1 cellular context compared by ENCODE assay signal in the genomic region with DNA sequence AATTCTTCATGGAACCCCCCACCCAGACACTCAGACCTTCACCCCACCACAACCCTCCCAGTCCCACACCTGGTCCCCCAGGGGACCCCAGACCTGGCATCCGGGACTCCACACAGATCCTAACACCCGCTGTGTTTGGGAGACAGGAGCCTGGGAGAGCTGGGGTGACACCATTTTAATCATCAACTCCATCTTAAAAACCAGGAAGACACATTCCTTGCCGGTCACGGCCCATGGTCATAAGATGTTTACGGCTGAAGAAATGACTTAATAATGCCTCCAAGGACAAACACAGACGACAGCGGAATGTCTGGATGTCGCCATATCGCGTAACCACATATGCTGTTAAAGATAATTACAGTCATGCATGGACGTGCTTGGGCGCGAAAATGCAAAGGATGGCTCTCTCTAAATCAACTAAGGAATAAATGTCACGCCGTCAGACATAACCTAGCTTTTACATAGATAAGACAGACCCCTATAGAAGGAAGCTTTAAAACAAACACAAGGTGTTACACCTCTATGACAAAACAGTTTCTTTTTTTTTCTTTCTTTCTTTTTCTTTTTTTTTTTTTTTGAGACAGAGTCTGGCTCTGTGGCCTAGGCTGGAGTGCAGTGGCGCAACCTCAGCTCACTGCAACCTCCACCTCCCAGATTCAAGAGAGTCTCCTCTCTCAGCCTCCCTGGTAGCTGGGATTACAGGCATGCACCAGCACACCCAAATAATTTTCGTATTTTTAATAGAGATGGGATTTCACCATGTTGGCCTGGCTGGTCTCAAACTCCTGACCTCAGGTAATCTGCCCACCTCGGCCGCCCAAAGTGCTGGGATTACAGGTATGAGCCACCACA.
TF ChIP-seq lines count a peak whose summit lies in the region.

No MANE protein-coding gene starts in this region.

TF ChIP-seq in K562, 482 proteins besides CTCF, POLR2A, EP300 and RAD21 (continued from another document and continues in another):
- TF ChIP-seq, protein P1, sequence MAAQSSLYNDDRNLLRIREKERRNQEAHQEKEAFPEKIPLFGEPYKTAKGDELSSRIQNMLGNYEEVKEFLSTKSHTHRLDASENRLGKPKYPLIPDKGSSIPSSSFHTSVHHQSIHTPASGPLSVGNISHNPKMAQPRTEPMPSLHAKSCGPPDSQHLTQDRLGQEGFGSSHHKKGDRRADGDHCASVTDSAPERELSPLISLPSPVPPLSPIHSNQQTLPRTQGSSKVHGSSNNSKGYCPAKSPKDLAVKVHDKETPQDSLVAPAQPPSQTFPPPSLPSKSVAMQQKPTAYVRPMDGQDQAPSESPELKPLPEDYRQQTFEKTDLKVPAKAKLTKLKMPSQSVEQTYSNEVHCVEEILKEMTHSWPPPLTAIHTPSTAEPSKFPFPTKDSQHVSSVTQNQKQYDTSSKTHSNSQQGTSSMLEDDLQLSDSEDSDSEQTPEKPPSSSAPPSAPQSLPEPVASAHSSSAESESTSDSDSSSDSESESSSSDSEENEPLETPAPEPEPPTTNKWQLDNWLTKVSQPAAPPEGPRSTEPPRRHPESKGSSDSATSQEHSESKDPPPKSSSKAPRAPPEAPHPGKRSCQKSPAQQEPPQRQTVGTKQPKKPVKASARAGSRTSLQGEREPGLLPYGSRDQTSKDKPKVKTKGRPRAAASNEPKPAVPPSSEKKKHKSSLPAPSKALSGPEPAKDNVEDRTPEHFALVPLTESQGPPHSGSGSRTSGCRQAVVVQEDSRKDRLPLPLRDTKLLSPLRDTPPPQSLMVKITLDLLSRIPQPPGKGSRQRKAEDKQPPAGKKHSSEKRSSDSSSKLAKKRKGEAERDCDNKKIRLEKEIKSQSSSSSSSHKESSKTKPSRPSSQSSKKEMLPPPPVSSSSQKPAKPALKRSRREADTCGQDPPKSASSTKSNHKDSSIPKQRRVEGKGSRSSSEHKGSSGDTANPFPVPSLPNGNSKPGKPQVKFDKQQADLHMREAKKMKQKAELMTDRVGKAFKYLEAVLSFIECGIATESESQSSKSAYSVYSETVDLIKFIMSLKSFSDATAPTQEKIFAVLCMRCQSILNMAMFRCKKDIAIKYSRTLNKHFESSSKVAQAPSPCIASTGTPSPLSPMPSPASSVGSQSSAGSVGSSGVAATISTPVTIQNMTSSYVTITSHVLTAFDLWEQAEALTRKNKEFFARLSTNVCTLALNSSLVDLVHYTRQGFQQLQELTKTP (IDR thresholded peaks at IDR 0.05; ENCODE audit: low read depth in 1 of 2, partially characterized antibody in 2 of 2), result no peak
- TF ChIP-seq SMARCA5 (IDR thresholded peaks at IDR 0.05) (no peak), KAT8 (IDR thresholded peaks at IDR 0.05; ENCODE audit: low read depth) (no peak), TBP (optimal IDR thresholded peaks at IDR 0.05; ENCODE audit: low read depth, low read length) (no peak), SMC3 (conservative IDR thresholded peaks at IDR 0.05; ENCODE audit: insufficient read depth, low read depth, low read length) (no peak), ZNF41 (CRISPR knock-in tag; conservative IDR thresholded peaks at IDR 0.05) (peak; percentile 92), ZNF253 (CRISPR knock-in tag; conservative IDR thresholded peaks at IDR 0.05) (no peak), HMG20A (CRISPR knock-in tag; conservative IDR thresholded peaks at IDR 0.05) (no peak; the same call in 1 of the 2 replicates), MXI1 (IDR thresholded peaks at IDR 0.05; ENCODE audit: low read depth, low read length) (no peak), XRCC4 (IDR thresholded peaks at IDR 0.05; ENCODE audit: extremely low read depth, insufficient read depth, insufficient read length) (no peak), ZNF134 (CRISPR knock-in tag; conservative IDR thresholded peaks at IDR 0.05) (peak; percentile 79), ZNF217 (CRISPR knock-in tag; IDR thresholded peaks at IDR 0.05) (no peak), CBX2 (IDR thresholded peaks at IDR 0.05; ENCODE audit: insufficient read depth, low read length, poor library complexity, severe bottlenecking) (no peak), ZNF232 (CRISPR knock-in tag; IDR thresholded peaks at IDR 0.05) (no peak), STAT5A (IDR thresholded peaks at IDR 0.05; ENCODE audit: borderline replicate concordance, low read length) (no peak), KAT7 (CRISPR knock-in tag; IDR thresholded peaks at IDR 0.05; ENCODE audit: borderline replicate concordance) (no peak), HDAC2 (IDR thresholded peaks at IDR 0.05) (no peak), KHSRP (IDR thresholded peaks at IDR 0.05) (no peak), CHD4 (IDR thresholded peaks at IDR 0.05; ENCODE audit: insufficient read depth, insufficient replicate concordance, low read depth, low read length, poor library complexity, severe bottlenecking) (no peak), ZNF347 (CRISPR knock-in tag; IDR thresholded peaks at IDR 0.05; ENCODE audit: low read depth) (no peak), ZNF695 (CRISPR knock-in tag; IDR thresholded peaks at IDR 0.05) (no peak), ELF2 (CRISPR knock-in tag; IDR thresholded peaks at IDR 0.05) (peak; percentile 74; the same call in 1 of the 2 replicates)
- TF ChIP-seq, protein P2, sequence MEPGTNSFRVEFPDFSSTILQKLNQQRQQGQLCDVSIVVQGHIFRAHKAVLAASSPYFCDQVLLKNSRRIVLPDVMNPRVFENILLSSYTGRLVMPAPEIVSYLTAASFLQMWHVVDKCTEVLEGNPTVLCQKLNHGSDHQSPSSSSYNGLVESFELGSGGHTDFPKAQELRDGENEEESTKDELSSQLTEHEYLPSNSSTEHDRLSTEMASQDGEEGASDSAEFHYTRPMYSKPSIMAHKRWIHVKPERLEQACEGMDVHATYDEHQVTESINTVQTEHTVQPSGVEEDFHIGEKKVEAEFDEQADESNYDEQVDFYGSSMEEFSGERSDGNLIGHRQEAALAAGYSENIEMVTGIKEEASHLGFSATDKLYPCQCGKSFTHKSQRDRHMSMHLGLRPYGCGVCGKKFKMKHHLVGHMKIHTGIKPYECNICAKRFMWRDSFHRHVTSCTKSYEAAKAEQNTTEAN (CRISPR knock-in tag; IDR thresholded peaks at IDR 0.05), result no peak
- TF ChIP-seq, protein P3, sequence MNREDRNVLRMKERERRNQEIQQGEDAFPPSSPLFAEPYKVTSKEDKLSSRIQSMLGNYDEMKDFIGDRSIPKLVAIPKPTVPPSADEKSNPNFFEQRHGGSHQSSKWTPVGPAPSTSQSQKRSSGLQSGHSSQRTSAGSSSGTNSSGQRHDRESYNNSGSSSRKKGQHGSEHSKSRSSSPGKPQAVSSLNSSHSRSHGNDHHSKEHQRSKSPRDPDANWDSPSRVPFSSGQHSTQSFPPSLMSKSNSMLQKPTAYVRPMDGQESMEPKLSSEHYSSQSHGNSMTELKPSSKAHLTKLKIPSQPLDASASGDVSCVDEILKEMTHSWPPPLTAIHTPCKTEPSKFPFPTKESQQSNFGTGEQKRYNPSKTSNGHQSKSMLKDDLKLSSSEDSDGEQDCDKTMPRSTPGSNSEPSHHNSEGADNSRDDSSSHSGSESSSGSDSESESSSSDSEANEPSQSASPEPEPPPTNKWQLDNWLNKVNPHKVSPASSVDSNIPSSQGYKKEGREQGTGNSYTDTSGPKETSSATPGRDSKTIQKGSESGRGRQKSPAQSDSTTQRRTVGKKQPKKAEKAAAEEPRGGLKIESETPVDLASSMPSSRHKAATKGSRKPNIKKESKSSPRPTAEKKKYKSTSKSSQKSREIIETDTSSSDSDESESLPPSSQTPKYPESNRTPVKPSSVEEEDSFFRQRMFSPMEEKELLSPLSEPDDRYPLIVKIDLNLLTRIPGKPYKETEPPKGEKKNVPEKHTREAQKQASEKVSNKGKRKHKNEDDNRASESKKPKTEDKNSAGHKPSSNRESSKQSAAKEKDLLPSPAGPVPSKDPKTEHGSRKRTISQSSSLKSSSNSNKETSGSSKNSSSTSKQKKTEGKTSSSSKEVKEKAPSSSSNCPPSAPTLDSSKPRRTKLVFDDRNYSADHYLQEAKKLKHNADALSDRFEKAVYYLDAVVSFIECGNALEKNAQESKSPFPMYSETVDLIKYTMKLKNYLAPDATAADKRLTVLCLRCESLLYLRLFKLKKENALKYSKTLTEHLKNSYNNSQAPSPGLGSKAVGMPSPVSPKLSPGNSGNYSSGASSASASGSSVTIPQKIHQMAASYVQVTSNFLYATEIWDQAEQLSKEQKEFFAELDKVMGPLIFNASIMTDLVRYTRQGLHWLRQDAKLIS (CRISPR knock-in tag; IDR thresholded peaks at IDR 0.05), result no peak
- TF ChIP-seq, protein P4, sequence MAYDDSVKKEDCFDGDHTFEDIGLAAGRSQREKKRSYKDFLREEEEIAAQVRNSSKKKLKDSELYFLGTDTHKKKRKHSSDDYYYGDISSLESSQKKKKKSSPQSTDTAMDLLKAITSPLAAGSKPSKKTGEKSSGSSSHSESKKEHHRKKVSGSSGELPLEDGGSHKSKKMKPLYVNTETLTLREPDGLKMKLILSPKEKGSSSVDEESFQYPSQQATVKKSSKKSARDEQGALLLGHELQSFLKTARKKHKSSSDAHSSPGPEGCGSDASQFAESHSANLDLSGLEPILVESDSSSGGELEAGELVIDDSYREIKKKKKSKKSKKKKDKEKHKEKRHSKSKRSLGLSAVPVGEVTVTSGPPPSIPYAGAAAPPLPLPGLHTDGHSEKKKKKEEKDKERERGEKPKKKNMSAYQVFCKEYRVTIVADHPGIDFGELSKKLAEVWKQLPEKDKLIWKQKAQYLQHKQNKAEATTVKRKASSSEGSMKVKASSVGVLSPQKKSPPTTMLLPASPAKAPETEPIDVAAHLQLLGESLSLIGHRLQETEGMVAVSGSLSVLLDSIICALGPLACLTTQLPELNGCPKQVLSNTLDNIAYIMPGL (CRISPR knock-in tag; IDR thresholded peaks at IDR 0.05), result no peak
- TF ChIP-seq, protein P5, sequence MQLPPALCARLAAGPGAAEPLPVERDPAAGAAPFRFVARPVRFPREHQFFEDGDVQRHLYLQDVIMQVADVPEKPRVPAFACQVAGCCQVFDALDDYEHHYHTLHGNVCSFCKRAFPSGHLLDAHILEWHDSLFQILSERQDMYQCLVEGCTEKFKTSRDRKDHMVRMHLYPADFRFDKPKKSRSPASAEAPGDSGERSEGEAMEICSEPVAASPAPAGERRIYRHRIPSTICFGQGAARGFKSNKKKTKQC (CRISPR knock-in tag; IDR thresholded peaks at IDR 0.05), result no peak
- TF ChIP-seq, protein P6, sequence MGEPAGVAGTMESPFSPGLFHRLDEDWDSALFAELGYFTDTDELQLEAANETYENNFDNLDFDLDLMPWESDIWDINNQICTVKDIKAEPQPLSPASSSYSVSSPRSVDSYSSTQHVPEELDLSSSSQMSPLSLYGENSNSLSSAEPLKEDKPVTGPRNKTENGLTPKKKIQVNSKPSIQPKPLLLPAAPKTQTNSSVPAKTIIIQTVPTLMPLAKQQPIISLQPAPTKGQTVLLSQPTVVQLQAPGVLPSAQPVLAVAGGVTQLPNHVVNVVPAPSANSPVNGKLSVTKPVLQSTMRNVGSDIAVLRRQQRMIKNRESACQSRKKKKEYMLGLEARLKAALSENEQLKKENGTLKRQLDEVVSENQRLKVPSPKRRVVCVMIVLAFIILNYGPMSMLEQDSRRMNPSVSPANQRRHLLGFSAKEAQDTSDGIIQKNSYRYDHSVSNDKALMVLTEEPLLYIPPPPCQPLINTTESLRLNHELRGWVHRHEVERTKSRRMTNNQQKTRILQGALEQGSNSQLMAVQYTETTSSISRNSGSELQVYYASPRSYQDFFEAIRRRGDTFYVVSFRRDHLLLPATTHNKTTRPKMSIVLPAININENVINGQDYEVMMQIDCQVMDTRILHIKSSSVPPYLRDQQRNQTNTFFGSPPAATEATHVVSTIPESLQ (CRISPR knock-in tag; IDR thresholded peaks at IDR 0.05), result no peak
- TF ChIP-seq, protein P7, sequence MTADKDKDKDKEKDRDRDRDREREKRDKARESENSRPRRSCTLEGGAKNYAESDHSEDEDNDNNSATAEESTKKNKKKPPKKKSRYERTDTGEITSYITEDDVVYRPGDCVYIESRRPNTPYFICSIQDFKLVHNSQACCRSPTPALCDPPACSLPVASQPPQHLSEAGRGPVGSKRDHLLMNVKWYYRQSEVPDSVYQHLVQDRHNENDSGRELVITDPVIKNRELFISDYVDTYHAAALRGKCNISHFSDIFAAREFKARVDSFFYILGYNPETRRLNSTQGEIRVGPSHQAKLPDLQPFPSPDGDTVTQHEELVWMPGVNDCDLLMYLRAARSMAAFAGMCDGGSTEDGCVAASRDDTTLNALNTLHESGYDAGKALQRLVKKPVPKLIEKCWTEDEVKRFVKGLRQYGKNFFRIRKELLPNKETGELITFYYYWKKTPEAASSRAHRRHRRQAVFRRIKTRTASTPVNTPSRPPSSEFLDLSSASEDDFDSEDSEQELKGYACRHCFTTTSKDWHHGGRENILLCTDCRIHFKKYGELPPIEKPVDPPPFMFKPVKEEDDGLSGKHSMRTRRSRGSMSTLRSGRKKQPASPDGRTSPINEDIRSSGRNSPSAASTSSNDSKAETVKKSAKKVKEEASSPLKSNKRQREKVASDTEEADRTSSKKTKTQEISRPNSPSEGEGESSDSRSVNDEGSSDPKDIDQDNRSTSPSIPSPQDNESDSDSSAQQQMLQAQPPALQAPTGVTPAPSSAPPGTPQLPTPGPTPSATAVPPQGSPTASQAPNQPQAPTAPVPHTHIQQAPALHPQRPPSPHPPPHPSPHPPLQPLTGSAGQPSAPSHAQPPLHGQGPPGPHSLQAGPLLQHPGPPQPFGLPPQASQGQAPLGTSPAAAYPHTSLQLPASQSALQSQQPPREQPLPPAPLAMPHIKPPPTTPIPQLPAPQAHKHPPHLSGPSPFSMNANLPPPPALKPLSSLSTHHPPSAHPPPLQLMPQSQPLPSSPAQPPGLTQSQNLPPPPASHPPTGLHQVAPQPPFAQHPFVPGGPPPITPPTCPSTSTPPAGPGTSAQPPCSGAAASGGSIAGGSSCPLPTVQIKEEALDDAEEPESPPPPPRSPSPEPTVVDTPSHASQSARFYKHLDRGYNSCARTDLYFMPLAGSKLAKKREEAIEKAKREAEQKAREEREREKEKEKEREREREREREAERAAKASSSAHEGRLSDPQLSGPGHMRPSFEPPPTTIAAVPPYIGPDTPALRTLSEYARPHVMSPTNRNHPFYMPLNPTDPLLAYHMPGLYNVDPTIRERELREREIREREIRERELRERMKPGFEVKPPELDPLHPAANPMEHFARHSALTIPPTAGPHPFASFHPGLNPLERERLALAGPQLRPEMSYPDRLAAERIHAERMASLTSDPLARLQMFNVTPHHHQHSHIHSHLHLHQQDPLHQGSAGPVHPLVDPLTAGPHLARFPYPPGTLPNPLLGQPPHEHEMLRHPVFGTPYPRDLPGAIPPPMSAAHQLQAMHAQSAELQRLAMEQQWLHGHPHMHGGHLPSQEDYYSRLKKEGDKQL (CRISPR knock-in tag; IDR thresholded peaks at IDR 0.05; ENCODE audit: borderline replicate concordance), result no peak
